Comparison of ENCODE assay signal across 1 cellular context in the genomic region with DNA sequence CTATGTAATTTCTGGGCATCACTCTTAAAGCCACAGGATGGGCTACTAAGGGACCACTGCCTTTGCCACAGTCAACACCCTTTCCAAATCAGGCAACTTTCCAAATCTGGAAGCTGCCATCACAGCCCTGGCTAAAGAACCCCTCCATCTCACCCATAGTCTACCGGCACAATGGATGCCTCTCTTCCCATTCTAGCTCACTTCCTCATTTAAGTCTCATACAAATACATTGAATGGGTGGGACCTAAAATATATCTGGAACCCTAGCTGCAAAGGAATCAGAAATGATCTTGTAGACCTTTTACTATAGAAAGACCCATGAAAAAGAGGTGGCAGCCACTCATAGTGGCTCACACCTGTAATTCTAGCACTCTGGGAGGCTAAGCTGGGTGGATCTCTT.
TF ChIP-seq lines count a peak whose summit lies in the region.

No MANE protein-coding gene starts in this region.

TF ChIP-seq in K562, 482 proteins besides CTCF, POLR2A, EP300 and RAD21 (continued from another document):
- TF ChIP-seq HINFP (tag; conservative IDR thresholded peaks at IDR 0.05; ENCODE audit: low read depth) = no peak
